Comparison of ENCODE assay signal across 8 cellular contexts in genomic region chr18:76494181-76494540, GRCh38. TPM values are rescaled to one million over a fixed set of nuclear protein-coding genes. Genes with fewer than 3 reads are reported as not detected.
DNase-seq lines count a peak whose midpoint lies in the region; ATAC-seq and TF ChIP-seq lines count a peak whose summit lies in the region.

No MANE protein-coding gene starts in this region.

- peaks cover 73% of the 10 kb centered on the region for H3K27me3 Mint-ChIP-seq in activated CD4-positive, alpha-beta T cell treated with anti-CD3 and anti-CD28 coated beads, Interleukin-2, amount 10 ng/mL, durations not matched to agents 24 days and 14 days

- H3K36me3 Mint-ChIP-seq in activated CD4-positive, alpha-beta T cell treated with anti-CD3 and anti-CD28 coated beads, Interleukin-2, amount 10 ng/mL, durations not matched to agents 24 days and 14 days (ENCODE audit: low read depth), result peaks cover 6% of the 10 kb centered on the region

- no peaks in the 10 kb centered on the region for H3K36me3 ChIP-seq in liver (ENCODE audit: control insufficient read depth in 4 of 4, insufficient read depth in 3 of 4, low read depth in 1 of 4, low read length in 3 of 4)
- no peaks in the 10 kb centered on the region for H3K36me3 ChIP-seq in tibial artery

- peak overlapping the region; percentile 85 to 87 for H3K9ac ChIP-seq in liver (ENCODE audit: low read depth in 1 of 2, low read length in 2 of 2)

- H3K27ac ChIP-seq in liver (ENCODE audit: low read depth in 1 of 2, low read length in 2 of 2) (peak overlapping the region; percentile 86 to 93), tibial artery (peak overlapping the region; percentile 46 to 53)

- DNase-seq in activated CD4-positive, alpha-beta T cell treated with anti-CD3 and anti-CD28 coated beads, Interleukin-2, amount 10 ng/mL, durations not matched to agents 24 days and 14 days, result peak; percentile 62
- no peak for DNase-seq in activated CD4-positive, alpha-beta T cell treated with anti-CD3 and anti-CD28 coated beads, Interleukin-2, amount 50 U/mL, for 1 hour
- DNase-seq in NCI-H748 treated with DMSO at 0.1 percent for 48 hours (lab: John Stamatoyannopoulos, UW) (peak; percentile 60), tibial artery (peak in 1 of 2 donors; percentile 47), Ammon's horn (ENCODE audit: low spot score) (no peak)
- DNase-seq in central memory CD4-positive, alpha-beta T cell, result peak; percentile 9

- H3K27me3 ChIP-seq in liver (ENCODE audit: control insufficient read depth in 4 of 4, insufficient read depth in 4 of 4, low read length in 3 of 4), result no peaks in the 10 kb centered on the region
- peaks cover 0 to 65% of the 10 kb centered on the region in 2 donors for H3K27me3 ChIP-seq in tibial artery

- H3K9me3 ChIP-seq in liver (ENCODE audit: control insufficient read depth in 4 of 4, low read length in 3 of 4) (no peaks in the 10 kb centered on the region), tibial artery (no peaks in the 10 kb centered on the region)

- intact Hi-C loops in activated CD4-positive, alpha-beta T cell treated with anti-CD3 and anti-CD28 coated beads, Interleukin-2, amount 10 ng/mL, durations not matched to agents 24 days and 14 days (cut with micrococcal nuclease), result loop anchor here (5.0 to 10.0 kb wide), 3 partner anchors 82 to 1282 kb away; partner anchors contain the start of gene TSHZ1
- intact Hi-C loops in tibial artery (cut with DNase I; ENCODE audit: low total_unique reads), result no loop called here

- no peak for ATAC-seq in GM18511 (IDR thresholded peaks at IDR 0.05; ENCODE audit: unreplicated experiment)

- H3K4me3 ChIP-seq in liver (ENCODE audit: low read depth in 1 of 3, low read length in 3 of 3), result peak overlapping the region; percentile 55 to 97 (median 67)
- H3K4me3 ChIP-seq in tibial artery, result peak overlapping the region; percentile 56 to 57

- under 1% methylated on average over 21 of the region's 21 CpGs for WGBS in liver

- H3K27ac Mint-ChIP-seq in activated CD4-positive, alpha-beta T cell treated with anti-CD3 and anti-CD28 coated beads, Interleukin-2, amount 10 ng/mL, durations not matched to agents 24 days and 14 days, result peak overlapping the region; percentile 63

- peak overlapping the region; percentile 97 for H3K4me3 Mint-ChIP-seq in activated CD4-positive, alpha-beta T cell treated with anti-CD3 and anti-CD28 coated beads, Interleukin-2, amount 10 ng/mL, durations not matched to agents 24 days and 14 days

- TF ChIP-seq RAD21 in liver (IDR thresholded peaks at IDR 0.05), result no peak

- H3K4me1 ChIP-seq in liver (ENCODE audit: control insufficient read depth in 4 of 4, insufficient read depth in 4 of 4, low read length in 3 of 4) (peaks cover 0 to 37% (median 24%) of the 10 kb centered on the region in 4 donors), tibial artery (peaks cover 0 to 55% (median 41%) of the 10 kb centered on the region in 4 donors)

- TF ChIP-seq CTCF in liver (IDR thresholded peaks at IDR 0.05; ENCODE audit: low read depth, low read length, missing input control) (no peak), tibial artery (IDR thresholded peaks at IDR 0.05) (no peak)

- no peaks in the 10 kb centered on the region for H3K9me3 Mint-ChIP-seq in activated CD4-positive, alpha-beta T cell treated with anti-CD3 and anti-CD28 coated beads, Interleukin-2, amount 10 ng/mL, durations not matched to agents 24 days and 14 days

- peaks cover 31% of the 10 kb centered on the region for H3K4me1 Mint-ChIP-seq in activated CD4-positive, alpha-beta T cell treated with anti-CD3 and anti-CD28 coated beads, Interleukin-2, amount 10 ng/mL, durations not matched to agents 24 days and 14 days

TF ChIP-seq in liver, 16 proteins besides CTCF, POLR2A, EP300 and RAD21:
- TF ChIP-seq ATF3 (IDR thresholded peaks at IDR 0.05), result no peak
- peak; percentile 14 for TF ChIP-seq YY1 (IDR thresholded peaks at IDR 0.05)

RNA-seq across cellular contexts. Expression of gene ZNF516, which starts 0.9 kb away (rescaled TPM):
- 0.85 and 1.6 TPM in 2 replicates for total RNA-seq in activated CD4-positive, alpha-beta T cell treated with anti-CD3 and anti-CD28 coated beads, Interleukin-2, amount 10 ng/mL, durations not matched to agents 24 days and 14 days
- 10 to 100 TPM; 10.9 to 12.2 TPM for total RNA-seq in liver
- 1 to 10 TPM; 2.5 to 4.2 TPM for polyA plus RNA-seq in liver

Comparison
In these comparisons a context has a peak if more than half of its experiments do, and no peak if none do; other contexts are left out.
1. DNase-seq: peak in activated CD4-positive, alpha-beta T cell treated with anti-CD3 and anti-CD28 coated beads, Interleukin-2, amount 10 ng/mL, durations not matched to agents 24 days and 14 days (single experiment), NCI-H748 treated with DMSO at 0.1 percent for 48 hours (single experiment) and central memory CD4-positive, alpha-beta T cell (single experiment); none in activated CD4-positive, alpha-beta T cell treated with anti-CD3 and anti-CD28 coated beads, Interleukin-2, amount 50 U/mL, for 1 hour (single experiment) and Ammon's horn (single experiment).